ENCODE assay signal across 1 cellular context in genomic region chr3:82293867-82294266, GRCh38.
TF ChIP-seq lines count a peak whose summit lies in the region.

No MANE protein-coding gene starts in this region.

TF ChIP-seq in GM12878, 131 proteins besides CTCF, POLR2A, EP300 and RAD21 (continued from another document and continues in another):
- TF ChIP-seq BCLAF1 (IDR thresholded peaks at IDR 0.05) (no peak), JUND (IDR thresholded peaks at IDR 0.05; ENCODE audit: low read depth, low read length) (no peak), EED (IDR thresholded peaks at IDR 0.05; ENCODE audit: low read depth) (0 out of 2 replicates have a peak, but pooled peaks have one; percentile 27), RUNX3 (IDR thresholded peaks at IDR 0.05; ENCODE audit: low read length) (peak; percentile 99), TAF1 (IDR thresholded peaks at IDR 0.05; ENCODE audit: borderline replicate concordance, low read depth, low read length) (no peak), RBBP5 (conservative IDR thresholded peaks at IDR 0.05) (no peak), SUPT20H (IDR thresholded peaks at IDR 0.05; ENCODE audit: borderline replicate concordance, control insufficient read depth, low read depth, low read length) (no peak), MTA2 (IDR thresholded peaks at IDR 0.05; ENCODE audit: low read depth) (peak; percentile 95), TBL1XR1 (IDR thresholded peaks at IDR 0.05; ENCODE audit: low read depth, low read length) (peak; percentile 73), EGR1 (IDR thresholded peaks at IDR 0.05; ENCODE audit: borderline replicate concordance in 1 of 2, low read depth in 2 of 2, low read length in 2 of 2) (no peak), CREB1 (IDR thresholded peaks at IDR 0.05; ENCODE audit: low read depth) (no peak), RCOR1 (conservative IDR thresholded peaks at IDR 0.05; ENCODE audit: low read depth, low read length) (no peak), ESRRA (IDR thresholded peaks at IDR 0.05; ENCODE audit: low read length) (no peak), TCF7 (IDR thresholded peaks at IDR 0.05; ENCODE audit: borderline replicate concordance) (peak; percentile 72; the same call in 1 of the 2 replicates), SRF (IDR thresholded peaks at IDR 0.05; ENCODE audit: low read depth in 2 of 2, low read length in 2 of 2) (no peak), KLF5 (IDR thresholded peaks at IDR 0.05; ENCODE audit: partially characterized antibody) (no peak), KAT2A (conservative IDR thresholded peaks at IDR 0.05; ENCODE audit: control insufficient read depth, low read depth, low read length) (no peak), ZNF207 (IDR thresholded peaks at IDR 0.05; ENCODE audit: borderline replicate concordance) (no peak), NR2C1 (IDR thresholded peaks at IDR 0.05) (no peak), NR2F1 (conservative IDR thresholded peaks at IDR 0.05) (0 out of 2 replicates have a peak, but pooled peaks have one; percentile 21), YBX1 (IDR thresholded peaks at IDR 0.05) (no peak), IRF4 (IDR thresholded peaks at IDR 0.05; ENCODE audit: low read depth, low read length) (0 out of 2 replicates have a peak, but pooled peaks have one; percentile 56), IKZF2 (IDR thresholded peaks at IDR 0.05) (peak; percentile 88 to 90), ETV6 (conservative IDR thresholded peaks at IDR 0.05 in 1 of 2, IDR thresholded peaks at IDR 0.05 in 1 of 2; ENCODE audit: borderline replicate concordance in 1 of 2, low read depth in 1 of 2) (no peak), REST (IDR thresholded peaks at IDR 0.05; ENCODE audit: low read depth, low read length) (no peak), MYC (IDR thresholded peaks at IDR 0.05; ENCODE audit: insufficient read depth, insufficient read length, insufficient replicate concordance, low read length, severe bottlenecking) (no peak), ZNF24 (IDR thresholded peaks at IDR 0.05) (peak; percentile 84), RELA (IDR thresholded peaks at IDR 0.05; ENCODE audit: borderline replicate concordance, partially characterized antibody) (no peak), SKIL (IDR thresholded peaks at IDR 0.05; ENCODE audit: low read depth, poor library complexity, severe bottlenecking) (peak; percentile 82), ELK1 (IDR thresholded peaks at IDR 0.05; ENCODE audit: low read depth, low read length) (no peak), ZBED1 (IDR thresholded peaks at IDR 0.05; ENCODE audit: borderline replicate concordance) (peak; percentile 35; the same call in 1 of the 2 replicates), WRNIP1 (IDR thresholded peaks at IDR 0.05; ENCODE audit: borderline replicate concordance, low read depth, low read length) (no peak), PAX8 (IDR thresholded peaks at IDR 0.05) (no peak), CUX1 (IDR thresholded peaks at IDR 0.05; ENCODE audit: insufficient replicate concordance, low read depth, low read length) (no peak), ATF2 (IDR thresholded peaks at IDR 0.05; ENCODE audit: low read length) (peak; percentile 91), RB1 (IDR thresholded peaks at IDR 0.05; ENCODE audit: borderline replicate concordance) (no peak), POU2F2 (IDR thresholded peaks at IDR 0.05; ENCODE audit: borderline replicate concordance, low read depth, low read length) (no peak), MTA3 (IDR thresholded peaks at IDR 0.05; ENCODE audit: borderline replicate concordance, low read length) (peak; percentile 91), YY1 (IDR thresholded peaks at IDR 0.05; ENCODE audit: low read depth, low read length) (no peak), GABPA (IDR thresholded peaks at IDR 0.05; ENCODE audit: low read depth) (peak; percentile 43; the same call in 1 of the 2 replicates), NFIC (IDR thresholded peaks at IDR 0.05; ENCODE audit: low read depth, low read length) (peak; percentile 98), SMARCA5 (IDR thresholded peaks at IDR 0.05) (no peak), ZSCAN29 (IDR thresholded peaks at IDR 0.05) (0 out of 2 replicates have a peak, but pooled peaks have one; percentile 45), ATF7 (IDR thresholded peaks at IDR 0.05; ENCODE audit: low read depth) (peak; percentile 72; the same call in 1 of the 2 replicates), JUNB (IDR thresholded peaks at IDR 0.05) (peak; percentile 90), POLR2AphosphoS2 (IDR thresholded peaks at IDR 0.05; ENCODE audit: low read depth, low read length) (no peak), LARP7 (IDR thresholded peaks at IDR 0.05) (no peak), EZH2 (IDR thresholded peaks at IDR 0.05; ENCODE audit: borderline replicate concordance, control insufficient read depth, low read depth, low read length) (no peak), USF2 (IDR thresholded peaks at IDR 0.05; ENCODE audit: borderline replicate concordance, low read depth, low read length) (no peak)
